Comparison of ENCODE assay signal across 22 cellular contexts in the genomic region with DNA sequence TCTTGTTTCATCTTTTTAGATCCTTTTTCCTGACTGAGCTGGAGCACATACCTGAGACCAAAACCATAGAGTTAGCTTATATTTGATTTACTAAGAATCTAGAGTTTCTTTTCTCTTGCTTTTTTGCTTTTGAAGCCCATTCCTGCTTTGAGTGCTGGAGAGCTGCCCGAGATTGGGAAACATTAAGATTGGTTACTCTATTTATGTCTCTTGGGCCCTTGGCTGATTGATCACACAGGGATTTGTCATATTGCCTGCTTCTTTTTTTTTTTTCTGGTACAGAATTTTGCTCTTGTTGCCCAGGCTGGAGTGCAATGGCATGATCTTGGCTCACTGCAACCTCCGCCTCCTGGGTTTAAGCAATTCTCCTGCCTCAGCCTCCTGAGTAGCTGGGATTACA.
"Had no signal": no experiment of that assay in that cellular context is flagged by ENCODE, and none has a peak within 500 bp of the region (broad histone marks: within the 10 kb centered on the region; RNA-seq: fewer than 3 reads in every experiment).

No MANE protein-coding gene starts in this region.

- H3K27me3 ChIP-seq: ascending aorta, brain microvascular endothelial cell, right lobe of liver, tibial artery, upper lobe of right lung had no signal

- ATAC-seq: esophagus mucosa; heart left ventricle; left lobe of liver; lower lobe of right lung; natural killer cell; right lobe of liver; stimulated activated naive CD8-positive, alpha-beta T cell treated with anti-CD3 and anti-CD28 coated beads, Interleukin-15, Interleukin-2, amounts not matched to agents 100 U/mL and 50 U/mL, for 24 hours; upper lobe of right lung had no signal

- H3K4me3 ChIP-seq: ascending aorta, coronary artery, heart left ventricle, lower lobe of right lung, right lobe of liver, skin epidermis, tibial artery, upper lobe of right lung had no signal

- H3K27ac ChIP-seq: ascending aorta, brain microvascular endothelial cell, coronary artery, heart left ventricle, lower lobe of right lung, right lobe of liver, skin epidermis, tibial artery, upper lobe of right lung, VCaP had no signal

- DNase-seq: activated CD4-positive, alpha-beta T cell treated with anti-CD3 and anti-CD28 coated beads for 4 hours; activated CD4-positive, alpha-beta T cell treated with anti-CD3 and anti-CD28 coated beads, Interleukin-2, amount 50 U/mL, for 4 hours; activated CD8-positive, alpha-beta memory T cell treated with anti-CD3 and anti-CD28 coated beads for 24 hours; activated effector memory CD4-positive, alpha-beta T cell treated with Interleukin-2 at 50 U/mL for 16 hours; activated naive CD4-positive, alpha-beta T cell treated with Interleukin-2 at 50 U/mL for 16 hours; brain microvascular endothelial cell; heart left ventricle; lower lobe of right lung; mesendoderm; natural killer cell; right lobe of liver; stimulated activated CD4-positive, alpha-beta T cell treated with anti-CD3 and anti-CD28 coated beads, Interleukin-12 subunit alpha, Interleukin-12 subunit beta, amount 100 ng/mL, for 4 hours; stimulated activated CD4-positive, alpha-beta T cell treated with anti-CD3 and anti-CD28 coated beads, Interleukin-4, amount 100 ng/mL, for 1 hour; stimulated activated naive CD8-positive, alpha-beta T cell treated with anti-CD3 and anti-CD28 coated beads, Interleukin-15, Interleukin-2, amounts not matched to agents 100 U/mL and 50 U/mL, for 24 hours; tibial artery; upper lobe of right lung had no signal
